Comparison of ENCODE assay signal across 2 cellular contexts in the genomic region with DNA sequence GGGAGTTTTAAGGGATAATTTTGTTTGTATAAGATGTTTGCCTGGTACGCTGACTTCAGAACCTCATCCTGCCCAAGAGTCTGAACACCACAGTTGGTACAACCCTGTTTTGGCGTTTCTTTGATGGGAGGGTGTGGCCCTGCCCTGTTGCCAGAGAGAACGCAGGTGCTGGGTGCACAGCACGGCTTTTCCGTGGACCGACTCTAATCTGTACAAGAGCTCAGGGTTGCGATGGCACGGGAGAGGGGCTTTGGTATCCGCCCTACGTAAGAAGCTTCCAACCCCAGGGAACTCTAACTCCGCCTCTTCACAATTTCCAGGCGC.
TF ChIP-seq lines count a peak whose summit lies in the region.

No MANE protein-coding gene starts in this region.

TF ChIP-seq in SK-N-SH, 30 proteins besides CTCF, POLR2A, EP300 and RAD21 (continued from another document):
- TF ChIP-seq MEF2A (IDR thresholded peaks at IDR 0.05; ENCODE audit: borderline replicate concordance, low read depth) (no peak), ZBTB33 (IDR thresholded peaks at IDR 0.05; ENCODE audit: borderline replicate concordance, low read depth) (no peak), FOSL2 (IDR thresholded peaks at IDR 0.05; ENCODE audit: borderline replicate concordance, low read depth) (no peak), EZH2phosphoT487 (IDR thresholded peaks at IDR 0.05; ENCODE audit: borderline replicate concordance, low read depth) (no peak), JUND (IDR thresholded peaks at IDR 0.05) (no peak), RCOR1 (IDR thresholded peaks at IDR 0.05; ENCODE audit: low read length) (no peak), CHD2 (IDR thresholded peaks at IDR 0.05; ENCODE audit: low read length, partially characterized antibody) (no peak)
- TF ChIP-seq, protein P1, sequence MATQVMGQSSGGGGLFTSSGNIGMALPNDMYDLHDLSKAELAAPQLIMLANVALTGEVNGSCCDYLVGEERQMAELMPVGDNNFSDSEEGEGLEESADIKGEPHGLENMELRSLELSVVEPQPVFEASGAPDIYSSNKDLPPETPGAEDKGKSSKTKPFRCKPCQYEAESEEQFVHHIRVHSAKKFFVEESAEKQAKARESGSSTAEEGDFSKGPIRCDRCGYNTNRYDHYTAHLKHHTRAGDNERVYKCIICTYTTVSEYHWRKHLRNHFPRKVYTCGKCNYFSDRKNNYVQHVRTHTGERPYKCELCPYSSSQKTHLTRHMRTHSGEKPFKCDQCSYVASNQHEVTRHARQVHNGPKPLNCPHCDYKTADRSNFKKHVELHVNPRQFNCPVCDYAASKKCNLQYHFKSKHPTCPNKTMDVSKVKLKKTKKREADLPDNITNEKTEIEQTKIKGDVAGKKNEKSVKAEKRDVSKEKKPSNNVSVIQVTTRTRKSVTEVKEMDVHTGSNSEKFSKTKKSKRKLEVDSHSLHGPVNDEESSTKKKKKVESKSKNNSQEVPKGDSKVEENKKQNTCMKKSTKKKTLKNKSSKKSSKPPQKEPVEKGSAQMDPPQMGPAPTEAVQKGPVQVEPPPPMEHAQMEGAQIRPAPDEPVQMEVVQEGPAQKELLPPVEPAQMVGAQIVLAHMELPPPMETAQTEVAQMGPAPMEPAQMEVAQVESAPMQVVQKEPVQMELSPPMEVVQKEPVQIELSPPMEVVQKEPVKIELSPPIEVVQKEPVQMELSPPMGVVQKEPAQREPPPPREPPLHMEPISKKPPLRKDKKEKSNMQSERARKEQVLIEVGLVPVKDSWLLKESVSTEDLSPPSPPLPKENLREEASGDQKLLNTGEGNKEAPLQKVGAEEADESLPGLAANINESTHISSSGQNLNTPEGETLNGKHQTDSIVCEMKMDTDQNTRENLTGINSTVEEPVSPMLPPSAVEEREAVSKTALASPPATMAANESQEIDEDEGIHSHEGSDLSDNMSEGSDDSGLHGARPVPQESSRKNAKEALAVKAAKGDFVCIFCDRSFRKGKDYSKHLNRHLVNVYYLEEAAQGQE (IDR thresholded peaks at IDR 0.05; ENCODE audit: low read depth, low read length) = no peak
- TF ChIP-seq, protein P2, sequence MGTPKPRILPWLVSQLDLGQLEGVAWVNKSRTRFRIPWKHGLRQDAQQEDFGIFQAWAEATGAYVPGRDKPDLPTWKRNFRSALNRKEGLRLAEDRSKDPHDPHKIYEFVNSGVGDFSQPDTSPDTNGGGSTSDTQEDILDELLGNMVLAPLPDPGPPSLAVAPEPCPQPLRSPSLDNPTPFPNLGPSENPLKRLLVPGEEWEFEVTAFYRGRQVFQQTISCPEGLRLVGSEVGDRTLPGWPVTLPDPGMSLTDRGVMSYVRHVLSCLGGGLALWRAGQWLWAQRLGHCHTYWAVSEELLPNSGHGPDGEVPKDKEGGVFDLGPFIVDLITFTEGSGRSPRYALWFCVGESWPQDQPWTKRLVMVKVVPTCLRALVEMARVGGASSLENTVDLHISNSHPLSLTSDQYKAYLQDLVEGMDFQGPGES (IDR thresholded peaks at IDR 0.05; ENCODE audit: low read depth, low read length) = no peak
TF ChIP-seq in SK-N-SH: peak in this region for 0.

TF ChIP-seq in SK-N-SH treated with all-trans-retinoic acid at 6 μM for 48 hours, 23 proteins besides CTCF, POLR2A, EP300 and RAD21 (continued from another document):
- TF ChIP-seq, protein P3, sequence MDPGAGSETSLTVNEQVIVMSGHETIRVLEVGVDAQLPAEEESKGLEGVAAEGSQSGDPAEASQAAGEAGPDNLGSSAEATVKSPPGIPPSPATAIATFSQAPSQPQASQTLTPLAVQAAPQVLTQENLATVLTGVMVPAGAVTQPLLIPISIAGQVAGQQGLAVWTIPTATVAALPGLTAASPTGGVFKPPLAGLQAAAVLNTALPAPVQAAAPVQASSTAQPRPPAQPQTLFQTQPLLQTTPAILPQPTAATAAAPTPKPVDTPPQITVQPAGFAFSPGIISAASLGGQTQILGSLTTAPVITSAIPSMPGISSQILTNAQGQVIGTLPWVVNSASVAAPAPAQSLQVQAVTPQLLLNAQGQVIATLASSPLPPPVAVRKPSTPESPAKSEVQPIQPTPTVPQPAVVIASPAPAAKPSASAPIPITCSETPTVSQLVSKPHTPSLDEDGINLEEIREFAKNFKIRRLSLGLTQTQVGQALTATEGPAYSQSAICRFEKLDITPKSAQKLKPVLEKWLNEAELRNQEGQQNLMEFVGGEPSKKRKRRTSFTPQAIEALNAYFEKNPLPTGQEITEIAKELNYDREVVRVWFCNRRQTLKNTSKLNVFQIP (CRISPR knock-in tag; IDR thresholded peaks at IDR 0.05; ENCODE audit: borderline replicate concordance, low read depth) = no peak
- TF ChIP-seq PATZ1 (CRISPR knock-in tag; IDR thresholded peaks at IDR 0.05; ENCODE audit: borderline replicate concordance) = no peak
- no peak for TF ChIP-seq ZNF70 (CRISPR knock-in tag; IDR thresholded peaks at IDR 0.05)
- TF ChIP-seq ZFP30 (CRISPR knock-in tag; IDR thresholded peaks at IDR 0.05) = no peak
- TF ChIP-seq ISL1 (CRISPR knock-in tag; IDR thresholded peaks at IDR 0.05) = no peak
- TF ChIP-seq ZFP3 (CRISPR knock-in tag; IDR thresholded peaks at IDR 0.05) = no peak
- no peak for TF ChIP-seq ARNTL (CRISPR knock-in tag; IDR thresholded peaks at IDR 0.05; ENCODE audit: borderline replicate concordance, low read depth)
